Comparison of ENCODE assay signal across 9 cellular contexts in the genomic region with DNA sequence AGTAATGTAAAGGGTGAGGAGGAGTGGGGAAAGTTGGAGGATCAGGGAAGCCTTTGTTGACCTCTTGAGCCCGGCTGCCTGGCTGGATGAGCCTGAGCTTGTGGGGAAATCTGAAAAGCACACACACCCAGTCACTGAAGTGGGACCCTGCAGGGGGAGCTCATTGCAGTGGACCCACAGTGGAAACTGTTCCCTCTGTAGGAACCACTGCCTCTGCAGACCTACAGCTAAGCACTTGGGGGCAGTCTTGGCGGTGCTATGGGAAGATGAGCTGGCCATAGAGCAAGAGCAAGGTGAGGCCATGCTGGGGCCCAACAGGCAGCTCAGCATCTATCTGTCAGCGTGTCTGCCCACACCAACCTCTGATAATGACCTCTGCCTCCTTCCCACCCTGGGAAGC.
A peak's percentile ranks its signal among the peaks of the same experiment; 100 is the strongest.
DNase-seq lines count a peak whose midpoint lies in the region; ATAC-seq and TF ChIP-seq lines count a peak whose summit lies in the region.
"Had no signal": no experiment of that assay in that cellular context is flagged by ENCODE, and none has a peak within 500 bp of the region (broad histone marks: within the 10 kb centered on the region; RNA-seq: fewer than 3 reads in every experiment).

No MANE protein-coding gene starts in this region.

- peak; percentile 71 for TF ChIP-seq CTCF in fibroblast of the aortic adventitia (IDR thresholded peaks at IDR 0.05; ENCODE audit: insufficient read depth, low read length)
- peak in 1 of 2 donors; percentile 19 for TF ChIP-seq CTCF in suprapubic skin (IDR thresholded peaks at IDR 0.05)

- ATAC-seq in GM21737 (IDR thresholded peaks at IDR 0.05; ENCODE audit: unreplicated experiment), result no peak

- no peak overlapping the region for H3K27ac Mint-ChIP-seq in activated CD4-positive, alpha-beta T cell treated with anti-CD3 and anti-CD28 coated beads, Interleukin-2, amount 10 ng/mL, durations not matched to agents 24 days and 14 days
- H3K27ac Mint-ChIP-seq: activated naive CD8-positive, alpha-beta T cell had no signal

- no peaks in the 10 kb centered on the region for H3K27me3 ChIP-seq in suprapubic skin

- WGBS in suprapubic skin, result 40% methylated on average over 3 of the region's 3 CpGs

- no peaks in the 10 kb centered on the region for H3K9me3 Mint-ChIP-seq in activated CD4-positive, alpha-beta T cell treated with anti-CD3 and anti-CD28 coated beads, Interleukin-2, amount 10 ng/mL, durations not matched to agents 24 days and 14 days

- no peaks in the 10 kb centered on the region for H3K36me3 Mint-ChIP-seq in activated CD4-positive, alpha-beta T cell treated with anti-CD3 and anti-CD28 coated beads, Interleukin-2, amount 10 ng/mL, durations not matched to agents 24 days and 14 days (ENCODE audit: low read depth)
- H3K36me3 Mint-ChIP-seq: activated naive CD8-positive, alpha-beta T cell had no signal

- DNase-seq in A172 (ENCODE audit: low spot score), result peak; percentile 74
- DNase-seq in HK-2 (ENCODE audit: unreplicated experiment), result peak; percentile 57
- peak; percentile 78 for DNase-seq in activated CD4-positive, alpha-beta T cell treated with anti-CD3 and anti-CD28 coated beads, Interleukin-2, amount 10 ng/mL, durations not matched to agents 24 days and 14 days
- peak; percentile 70 for DNase-seq in fibroblast of the aortic adventitia (ENCODE audit: low read depth)
- DNase-seq in stimulated activated CD4-positive, alpha-beta T cell treated with anti-CD3 and anti-CD28 coated beads, Interleukin-12 subunit alpha, Interleukin-12 subunit beta, amount 100 ng/mL, for 4 hours, result peak; percentile 15
- no peak for DNase-seq in NCI-H2081 (lab: John Stamatoyannopoulos, UW)
- no peak for DNase-seq in suprapubic skin (ENCODE audit: low spot score in 2 of 2)

- H3K27me3 Mint-ChIP-seq in activated CD4-positive, alpha-beta T cell treated with anti-CD3 and anti-CD28 coated beads, Interleukin-2, amount 10 ng/mL, durations not matched to agents 24 days and 14 days, result peaks cover 2% of the 10 kb centered on the region

- TF ChIP-seq POLR2A in suprapubic skin (IDR thresholded peaks at IDR 0.05), result no peak

- H3K4me3 Mint-ChIP-seq in activated CD4-positive, alpha-beta T cell treated with anti-CD3 and anti-CD28 coated beads, Interleukin-2, amount 10 ng/mL, durations not matched to agents 24 days and 14 days, result no peak overlapping the region
- H3K4me3 Mint-ChIP-seq: activated naive CD8-positive, alpha-beta T cell had no signal

- no peak overlapping the region for H3K27ac ChIP-seq in suprapubic skin

- intact Hi-C loops in activated CD4-positive, alpha-beta T cell treated with anti-CD3 and anti-CD28 coated beads, Interleukin-2, amount 10 ng/mL, durations not matched to agents 24 days and 14 days (cut with micrococcal nuclease), result loop anchor here (2.0 kb wide), 1 partner anchor 302 kb away; no protein-coding TSS in a partner anchor

- H3K9me3 ChIP-seq in suprapubic skin, result no peaks in the 10 kb centered on the region

- no peak for TF ChIP-seq EP300 in suprapubic skin (IDR thresholded peaks at IDR 0.05)

- no peaks in the 10 kb centered on the region for H3K36me3 ChIP-seq in suprapubic skin

- H3K4me1 ChIP-seq in suprapubic skin, result no peaks in the 10 kb centered on the region

- H3K4me3 ChIP-seq in fibroblast of the aortic adventitia (ENCODE audit: low read depth, low read length) (no peak overlapping the region), suprapubic skin (no peak overlapping the region)

- H3K4me1 Mint-ChIP-seq in activated CD4-positive, alpha-beta T cell treated with anti-CD3 and anti-CD28 coated beads, Interleukin-2, amount 10 ng/mL, durations not matched to agents 24 days and 14 days, result no peaks in the 10 kb centered on the region

Comparison
In these comparisons a context has a peak if more than half of its experiments do, and no peak if none do; other contexts are left out.
1. DNase-seq: peak in A172 (single experiment), HK-2 (single experiment), activated CD4-positive, alpha-beta T cell treated with anti-CD3 and anti-CD28 coated beads, Interleukin-2, amount 10 ng/mL, durations not matched to agents 24 days and 14 days (single experiment), fibroblast of the aortic adventitia (single experiment) and stimulated activated CD4-positive, alpha-beta T cell treated with anti-CD3 and anti-CD28 coated beads, Interleukin-12 subunit alpha, Interleukin-12 subunit beta, amount 100 ng/mL, for 4 hours (single experiment); none in NCI-H2081 (0 of 2) and suprapubic skin (0 of 2).